Comparison of ENCODE assay signal across 8 cellular contexts in genomic region chr11:96341237-96342130, GRCh38. TPM values are rescaled to one million over a fixed set of nuclear protein-coding genes. Genes with fewer than 3 reads are reported as not detected.
A peak's percentile ranks its signal among the peaks of the same experiment; 100 is the strongest.
DNase-seq lines count a peak whose midpoint lies in the region; ATAC-seq and TF ChIP-seq lines count a peak whose summit lies in the region.

No MANE protein-coding gene starts in this region.

- peaks cover 48% of the 10 kb centered on the region for H3K4me1 ChIP-seq in ACC112 (ENCODE audit: control insufficient read depth, insufficient read depth, low read length, unreplicated experiment)

- H3K4me3 ChIP-seq in ACC112 (ENCODE audit: low read depth, low read length), result peak overlapping the region; percentile 93

- no peaks in the 10 kb centered on the region for H3K36me3 ChIP-seq in ACC112 (ENCODE audit: insufficient read depth, low read length)

- peak; percentile 37 for ATAC-seq in HG03521 (IDR thresholded peaks at IDR 0.05; ENCODE audit: unreplicated experiment)
- ATAC-seq in WTC11, result peak; percentile 4
- peak; percentile 53 for ATAC-seq in central memory CD8-positive, alpha-beta T cell (replicated peaks; ENCODE audit: extremely low read depth, poor library complexity, severe bottlenecking)
- ATAC-seq in left lobe of liver, result peak; percentile 6
- no peak for ATAC-seq in HG02884 (IDR thresholded peaks at IDR 0.05; ENCODE audit: unreplicated experiment)

- no peaks in the 10 kb centered on the region for H3K36me3 Mint-ChIP-seq in WTC11
- H3K36me3 Mint-ChIP-seq in central memory CD8-positive, alpha-beta T cell (ENCODE audit: insufficient read depth), result peaks cover 24% of the 10 kb centered on the region

- peaks cover 62% of the 10 kb centered on the region for H3K4me1 Mint-ChIP-seq in WTC11
- H3K4me1 Mint-ChIP-seq in central memory CD8-positive, alpha-beta T cell, result peaks cover 68% of the 10 kb centered on the region

- DNase-seq in GM19238 (ENCODE audit: insufficient read length, low spot score) (peak; percentile 25), WTC11 (ENCODE audit: low spot score) (peak; percentile 46), left lobe of liver (ENCODE audit: low spot score) (no peak)
- DNase-seq in central memory CD8-positive, alpha-beta T cell (ENCODE audit: low spot score in 2 of 2), result peak; percentile 48 to 60
- DNase-seq in stimulated activated CD4-positive, alpha-beta T cell treated with anti-CD3 and anti-CD28 coated beads, Interleukin-4, amount 100 ng/mL, for 4 hours, result peak; percentile 49 to 63

- CTCF ChIA-PET in WTC11 (lab: Charles Lee), result interaction anchor here (0.6 to 5.2 kb wide), 22 partner anchors 10 to 505 kb away, joined by 3 to 107 read pairs (median 6); partner anchors contain the start of genes CCDC82 and JRKL

- TF ChIP-seq CTCF in WTC11 (IDR thresholded peaks at IDR 0.05), result peak; percentile 17; the same call in 1 of the 2 replicates

- no peaks in the 10 kb centered on the region for H3K27me3 Mint-ChIP-seq in WTC11 (ENCODE audit: low read depth)
- H3K27me3 Mint-ChIP-seq in central memory CD8-positive, alpha-beta T cell, result no peaks in the 10 kb centered on the region

- peak overlapping the region; percentile 94 for H3K4me3 Mint-ChIP-seq in WTC11
- peak overlapping the region; percentile 91 for H3K4me3 Mint-ChIP-seq in central memory CD8-positive, alpha-beta T cell

- no peak overlapping the region for H3K27ac Mint-ChIP-seq in WTC11
- peak overlapping the region; percentile 85 for H3K27ac Mint-ChIP-seq in central memory CD8-positive, alpha-beta T cell (ENCODE audit: low read depth)

- H3K79me2 ChIP-seq in ACC112 (ENCODE audit: control insufficient read depth, insufficient read depth, low read length, unreplicated experiment), result peaks cover 65% of the 10 kb centered on the region

- POLR2A ChIA-PET in WTC11 (lab: Charles Lee), result interaction anchor here (0.7 to 0.9 kb wide), 2 partner anchors 49 to 120 kb away, joined by 3 to 5 read pairs; partner anchors contain the start of genes CCDC82 and JRKL

- no peaks in the 10 kb centered on the region for H3K9me3 Mint-ChIP-seq in WTC11
- no peaks in the 10 kb centered on the region for H3K9me3 Mint-ChIP-seq in central memory CD8-positive, alpha-beta T cell

- H3K27me3 ChIP-seq in ACC112 (ENCODE audit: insufficient read depth, low read length), result no peaks in the 10 kb centered on the region

- H2AFZ ChIP-seq in ACC112 (ENCODE audit: low read length, unreplicated experiment), result no peak overlapping the region

- peak overlapping the region; percentile 91 for H3K27ac ChIP-seq in ACC112 (ENCODE audit: low read depth, low read length)

TF ChIP-seq in WTC11, 78 proteins besides CTCF, POLR2A, EP300 and RAD21:
- TF ChIP-seq, protein P1, sequence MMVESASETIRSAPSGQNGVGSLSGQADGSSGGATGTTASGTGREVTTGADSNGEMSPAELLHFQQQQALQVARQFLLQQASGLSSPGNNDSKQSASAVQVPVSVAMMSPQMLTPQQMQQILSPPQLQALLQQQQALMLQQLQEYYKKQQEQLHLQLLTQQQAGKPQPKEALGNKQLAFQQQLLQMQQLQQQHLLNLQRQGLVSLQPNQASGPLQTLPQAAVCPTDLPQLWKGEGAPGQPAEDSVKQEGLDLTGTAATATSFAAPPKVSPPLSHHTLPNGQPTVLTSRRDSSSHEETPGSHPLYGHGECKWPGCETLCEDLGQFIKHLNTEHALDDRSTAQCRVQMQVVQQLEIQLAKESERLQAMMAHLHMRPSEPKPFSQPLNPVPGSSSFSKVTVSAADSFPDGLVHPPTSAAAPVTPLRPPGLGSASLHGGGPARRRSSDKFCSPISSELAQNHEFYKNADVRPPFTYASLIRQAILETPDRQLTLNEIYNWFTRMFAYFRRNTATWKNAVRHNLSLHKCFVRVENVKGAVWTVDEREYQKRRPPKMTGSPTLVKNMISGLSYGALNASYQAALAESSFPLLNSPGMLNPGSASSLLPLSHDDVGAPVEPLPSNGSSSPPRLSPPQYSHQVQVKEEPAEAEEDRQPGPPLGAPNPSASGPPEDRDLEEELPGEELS (CRISPR knock-in tag; IDR thresholded peaks at IDR 0.05), result no peak
- 0 out of 2 replicates have a peak, but pooled peaks have one; percentile 19 for TF ChIP-seq ETV6 (CRISPR knock-in tag; IDR thresholded peaks at IDR 0.05)
- TF ChIP-seq, protein P2, sequence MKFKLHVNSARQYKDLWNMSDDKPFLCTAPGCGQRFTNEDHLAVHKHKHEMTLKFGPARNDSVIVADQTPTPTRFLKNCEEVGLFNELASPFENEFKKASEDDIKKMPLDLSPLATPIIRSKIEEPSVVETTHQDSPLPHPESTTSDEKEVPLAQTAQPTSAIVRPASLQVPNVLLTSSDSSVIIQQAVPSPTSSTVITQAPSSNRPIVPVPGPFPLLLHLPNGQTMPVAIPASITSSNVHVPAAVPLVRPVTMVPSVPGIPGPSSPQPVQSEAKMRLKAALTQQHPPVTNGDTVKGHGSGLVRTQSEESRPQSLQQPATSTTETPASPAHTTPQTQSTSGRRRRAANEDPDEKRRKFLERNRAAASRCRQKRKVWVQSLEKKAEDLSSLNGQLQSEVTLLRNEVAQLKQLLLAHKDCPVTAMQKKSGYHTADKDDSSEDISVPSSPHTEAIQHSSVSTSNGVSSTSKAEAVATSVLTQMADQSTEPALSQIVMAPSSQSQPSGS (CRISPR knock-in tag; IDR thresholded peaks at IDR 0.05; ENCODE audit: borderline replicate concordance, low read depth), result no peak

RNA-seq across cellular contexts. Expression of gene MAML2, which starts 1.5 kb away (rescaled TPM):
- total RNA-seq in WTC11 (2021) (5.1 to 8.1 TPM (median 5.2 TPM) in 3 replicates), left lobe of liver (1.0 TPM)

RNA-seq across cellular contexts. Expression of gene CCDC82, which starts 48.2 kb away (rescaled TPM):
- total RNA-seq in WTC11 (2021) (15.0 to 16.3 TPM (median 15.3 TPM) in 3 replicates), left lobe of liver (11.8 TPM)

RNA-seq across cellular contexts. Expression of gene JRKL, which starts 48.3 kb away (rescaled TPM):
- total RNA-seq in WTC11 (2021), result 5.0 to 6.1 TPM (median 5.7 TPM) in 3 replicates
- total RNA-seq in left lobe of liver, result 2.2 TPM
